In genomic region chr6:168649209-168649608, GRCh38 we compare ENCODE assay signal across 16 cellular contexts.
DNase-seq lines count a peak whose midpoint lies in the region; ATAC-seq, FAIRE-seq and TF ChIP-seq lines count a peak whose summit lies in the region.
"Had no signal": no experiment of that assay in that cellular context is flagged by ENCODE, and none has a peak within 500 bp of the region (broad histone marks: within the 10 kb centered on the region; RNA-seq: fewer than 3 reads in every experiment).

No MANE protein-coding gene starts in this region.

- peaks cover 2% of the 10 kb centered on the region for H3K36me3 Mint-ChIP-seq in chondrocyte (ENCODE audit: low read depth)

- TF ChIP-seq CTCF in chondrocyte (IDR thresholded peaks at IDR 0.05): no peak
- no peak for TF ChIP-seq CTCF in psoas muscle (IDR thresholded peaks at IDR 0.05)

- 28 to 35% (median 33%) methylated on average over 10 of the region's 10 CpGs for WGBS in psoas muscle, 3 donors

- peak overlapping the region; percentile 22 for H3K27ac Mint-ChIP-seq in chondrocyte (ENCODE audit: unreplicated experiment)
- H3K27ac Mint-ChIP-seq: B cell; CD4-positive, alpha-beta T cell had no signal

- no peaks in the 10 kb centered on the region; the same call in 1 of the 2 replicates for H3K27me3 ChIP-seq in H7 (ENCODE audit: control insufficient read depth, insufficient read depth, low read length)
- H3K27me3 ChIP-seq in stomach smooth muscle (ENCODE audit: control insufficient read depth in 1 of 2, insufficient read depth in 2 of 2, low read length in 2 of 2): no peaks in the 10 kb centered on the region
- H3K27me3 ChIP-seq in psoas muscle (ENCODE audit: insufficient read depth in 3 of 3, low read length in 2 of 3): peaks cover 0 to 32% (median 2%) of the 10 kb centered on the region in 3 donors
- H3K27me3 ChIP-seq: Peyer's patch had no signal

- peak overlapping the region in 1 of 2 donors; percentile 30 for H3K9ac ChIP-seq in stomach smooth muscle (ENCODE audit: low read length in 2 of 2)

- H3K27ac ChIP-seq in stomach smooth muscle (ENCODE audit: low read length): peak overlapping the region; percentile 69
- no peak overlapping the region for H3K27ac ChIP-seq in psoas muscle
- H3K27ac ChIP-seq: Peyer's patch had no signal

- H3K4me3 ChIP-seq in H7 (ENCODE audit: insufficient read depth, low read depth, low read length) (no peak overlapping the region), stomach smooth muscle (ENCODE audit: low read length in 2 of 2) (peak overlapping the region in 1 of 2 donors; percentile 64), psoas muscle (no peak overlapping the region)
- H3K4me3 ChIP-seq: K562, Peyer's patch had no signal

- no peak overlapping the region for H3K4me3 Mint-ChIP-seq in chondrocyte (ENCODE audit: unreplicated experiment)
- H3K4me3 Mint-ChIP-seq: B cell; CD4-positive, alpha-beta T cell had no signal

- intact Hi-C loops in psoas muscle (cut with DNase I): no loop called here

- no peak for ATAC-seq in psoas muscle
- no peak for ATAC-seq in HG02642 (IDR thresholded peaks at IDR 0.05; ENCODE audit: poor library complexity, unreplicated experiment)
- ATAC-seq: K562 had no signal

- no peaks in the 10 kb centered on the region for H3K9me3 Mint-ChIP-seq in chondrocyte (ENCODE audit: low read depth)
- H3K9me3 Mint-ChIP-seq: CD4-positive, alpha-beta T cell had no signal

- H3K9me3 ChIP-seq in stomach smooth muscle (ENCODE audit: control insufficient read depth in 2 of 2, low read length in 2 of 2) (no peaks in the 10 kb centered on the region), psoas muscle (no peaks in the 10 kb centered on the region)
- H3K9me3 ChIP-seq: Peyer's patch had no signal

- FAIRE-seq in HTR-8/SVneo (lab: Jason Lieb, UNC): no peak
- FAIRE-seq: K562 had no signal

- H3K4me1 ChIP-seq in stomach smooth muscle (ENCODE audit: control insufficient read depth, insufficient read depth, low read length) (peaks cover 41% of the 10 kb centered on the region), psoas muscle (no peaks in the 10 kb centered on the region)
- H3K4me1 ChIP-seq: Peyer's patch had no signal

- H3K4me1 Mint-ChIP-seq in chondrocyte (ENCODE audit: low read depth): peaks cover 14% of the 10 kb centered on the region
- H3K4me1 Mint-ChIP-seq: B cell had no signal

- H3K36me3 ChIP-seq in H7 (replicated peaks; ENCODE audit: control insufficient read depth, insufficient read depth, low read length) (no peaks in the 10 kb centered on the region), stomach smooth muscle (ENCODE audit: control insufficient read depth in 2 of 2, insufficient read depth in 2 of 2, low read length in 2 of 2) (peaks cover 11 to 16% of the 10 kb centered on the region in 2 donors), psoas muscle (ENCODE audit: insufficient read depth in 1 of 2, low read depth in 1 of 2) (no peaks in the 10 kb centered on the region)
- H3K36me3 ChIP-seq: Peyer's patch had no signal

- peak; percentile 54 for DNase-seq in H7
- DNase-seq in NCI-H345 treated with DMSO at 0.1 percent for 48 hours (lab: John Stamatoyannopoulos, UW; ENCODE audit: unreplicated experiment): peak; percentile 42
- DNase-seq in chondrocyte (ENCODE audit: low spot score): no peak
- no peak for DNase-seq in HTR-8/SVneo (ENCODE audit: insufficient read length, low spot score)
- no peak for DNase-seq in HK-2 (ENCODE audit: unreplicated experiment)
- DNase-seq in psoas muscle: no peak
- DNase-seq: CD4-positive, alpha-beta T cell; DMS53; NCI-H2029 treated with DMSO at 0.1 percent for 48 hours; NCI-H510A treated with DMSO at 0.1 percent for 48 hours; Peyer's patch; SIG-M5 had no signal

- peaks cover 13% of the 10 kb centered on the region for H3K27me3 Mint-ChIP-seq in chondrocyte (ENCODE audit: low read depth)
- H3K27me3 Mint-ChIP-seq: B cell had no signal

Comparison
In these comparisons a context has a peak if more than half of its experiments do, and no peak if none do; other contexts are left out.
1. DNase-seq: peak in H7 (single experiment) and NCI-H345 treated with DMSO at 0.1 percent for 48 hours (single experiment); none in chondrocyte (single experiment), HTR-8/SVneo (single experiment), HK-2 (single experiment) and psoas muscle (0 of 2).